Comparison of ENCODE assay signal across 31 cellular contexts in genomic region chr1:35428360-35428759, GRCh38.
"Had no signal": no experiment of that assay in that cellular context is flagged by ENCODE, and none has a peak within 500 bp of the region (broad histone marks: within the 10 kb centered on the region; RNA-seq: fewer than 3 reads in every experiment).

No MANE protein-coding gene starts in this region.

- H3K4me3 ChIP-seq: adrenal gland, body of pancreas, breast epithelium had no signal

- H3K36me3 ChIP-seq: breast epithelium, WERI-Rb-1 had no signal

- H3K4me1 ChIP-seq: adrenal gland, body of pancreas, breast epithelium had no signal

- H3K27ac Mint-ChIP-seq: activated CD4-positive, alpha-beta T cell treated with anti-CD3 and anti-CD28 coated beads, Interleukin-2, amount 10 ng/mL, durations not matched to agents 24 days and 14 days; activated CD8-positive, alpha-beta T cell treated with anti-CD3 and anti-CD28 coated beads, Interleukin-2, amount 10 ng/mL, durations not matched to agents 7 days and 5 days; activated naive CD4-positive, alpha-beta T cell treated with anti-CD3 and anti-CD28 coated beads for 36 hours; activated naive CD8-positive, alpha-beta T cell treated with anti-CD3 and anti-CD28 coated beads, Interleukin-2, amount 10 ng/mL, durations not matched to agents 7 days and 5 days; activated T-cell treated with anti-CD3 and anti-CD28 coated beads, Interleukin-2, amount 50 U/mL, for 24 hours had no signal

- H3K9me3 Mint-ChIP-seq: activated CD4-positive, alpha-beta T cell treated with anti-CD3 and anti-CD28 coated beads, Interleukin-2, amount 10 ng/mL, durations not matched to agents 24 days and 14 days; activated naive CD4-positive, alpha-beta T cell treated with anti-CD3 and anti-CD28 coated beads for 36 hours; activated naive CD8-positive, alpha-beta T cell treated with anti-CD3 and anti-CD28 coated beads, Interleukin-2, amount 10 ng/mL, durations not matched to agents 7 days and 5 days had no signal

- DNase-seq: activated CD4-positive, alpha-beta T cell treated with anti-CD3 and anti-CD28 coated beads for 1 hour; activated CD4-positive, alpha-beta T cell treated with anti-CD3 and anti-CD28 coated beads, Interleukin-2, amount 10 ng/mL, durations not matched to agents 24 days and 14 days; activated CD4-positive, alpha-beta T cell treated with anti-CD3 and anti-CD28 coated beads, Interleukin-2, amount 50 U/mL, for 48 hours; activated CD4-positive, CD25-positive, alpha-beta regulatory T cell; activated CD8-positive, alpha-beta T cell treated with anti-CD3 and anti-CD28 coated beads, Interleukin-2, amount 10 ng/mL, durations not matched to agents 7 days and 5 days; activated gamma-delta T cell treated with Interleukin-2 at 50 U/mL for 16 hours; activated naive CD4-positive, alpha-beta T cell treated with anti-CD3 and anti-CD28 coated beads for 36 hours; activated naive CD8-positive, alpha-beta T cell treated with anti-CD3 and anti-CD28 coated beads, Interleukin-2, amount 10 ng/mL, durations not matched to agents 7 days and 5 days; activated T-cell treated with anti-CD3 and anti-CD28 coated beads, Interleukin-2, amount 50 U/mL, for 24 hours; adrenal gland; body of pancreas; MM.1S; MV-4-11; NCI-H1092; NCI-H1436 treated with DMSO at 0.1 percent for 48 hours; NCI-H1694 treated with DMSO at 0.1 percent for 48 hours; NCI-H2029 treated with DMSO at 0.1 percent for 48 hours; NCI-H2107; NCI-H2171; NCI-H510A; NCI-H526; NCI-H748 treated with DMSO at 0.1 percent for 48 hours; NK-92 treated with Interleukin-12 subunit alpha and Interleukin-12 subunit beta, amount 100 ng/mL, for 24 hours; Right ventricle myocardium superior; SW 1271; T-helper 1 cell; T1000; WERI-Rb-1 had no signal

- H3K4me3 Mint-ChIP-seq: activated CD4-positive, alpha-beta T cell treated with anti-CD3 and anti-CD28 coated beads, Interleukin-2, amount 10 ng/mL, durations not matched to agents 24 days and 14 days; activated CD8-positive, alpha-beta T cell treated with anti-CD3 and anti-CD28 coated beads, Interleukin-2, amount 10 ng/mL, durations not matched to agents 7 days and 5 days; activated naive CD4-positive, alpha-beta T cell treated with anti-CD3 and anti-CD28 coated beads for 36 hours; activated naive CD8-positive, alpha-beta T cell treated with anti-CD3 and anti-CD28 coated beads, Interleukin-2, amount 10 ng/mL, durations not matched to agents 7 days and 5 days; activated T-cell treated with anti-CD3 and anti-CD28 coated beads, Interleukin-2, amount 50 U/mL, for 24 hours had no signal

- H3K9me3 ChIP-seq: adrenal gland, body of pancreas, breast epithelium had no signal

- H3K27me3 ChIP-seq: adrenal gland, body of pancreas, breast epithelium had no signal

- H3K27ac ChIP-seq: adrenal gland, body of pancreas, breast epithelium, KMS-11, WERI-Rb-1 had no signal

- H3K27me3 Mint-ChIP-seq: activated CD4-positive, alpha-beta T cell treated with anti-CD3 and anti-CD28 coated beads, Interleukin-2, amount 10 ng/mL, durations not matched to agents 24 days and 14 days; activated naive CD8-positive, alpha-beta T cell treated with anti-CD3 and anti-CD28 coated beads, Interleukin-2, amount 10 ng/mL, durations not matched to agents 7 days and 5 days; activated T-cell treated with anti-CD3 and anti-CD28 coated beads, Interleukin-2, amount 50 U/mL, for 24 hours had no signal

- ATAC-seq: activated CD8-positive, alpha-beta T cell treated with anti-CD3 and anti-CD28 coated beads, Interleukin-2, amount 10 ng/mL, durations not matched to agents 7 days and 5 days; body of pancreas had no signal

- FAIRE-seq: astrocyte had no signal

- H3K4me2 ChIP-seq: KMS-11 had no signal
